ENCODE assay signal across 10 cellular contexts in genomic region chr1:32353886-32354570, GRCh38. TPM values are rescaled to one million over a fixed set of nuclear protein-coding genes. Genes with fewer than 3 reads are reported as not detected.
DNase-seq lines count a peak whose midpoint lies in the region; ATAC-seq and TF ChIP-seq lines count a peak whose summit lies in the region.
"Had no signal": no experiment of that assay in that cellular context is flagged by ENCODE, and none has a peak within 500 bp of the region (broad histone marks: within the 10 kb centered on the region; RNA-seq: fewer than 3 reads in every experiment).

No MANE protein-coding gene starts in this region.

- H3K4me3 ChIP-seq in breast epithelium (no peak overlapping the region), transverse colon (no peak overlapping the region)

- H3K27ac ChIP-seq in breast epithelium (peak overlapping the region; percentile 60 to 96), transverse colon (peak overlapping the region in 3 of 4 donors; percentile 16 to 92 (median 17))

- H3K4me1 ChIP-seq in breast epithelium (peaks cover 0 to 15% of the 10 kb centered on the region in 2 donors), transverse colon (peaks cover 15 to 27% (median 16%) of the 10 kb centered on the region in 4 donors)

- no peak for ATAC-seq in activated CD4-positive, alpha-beta T cell treated with anti-CD3 and anti-CD28 coated beads for 36 hours
- ATAC-seq in left lobe of liver, result peak; percentile 3

- H3K36me3 ChIP-seq in breast epithelium (no peaks in the 10 kb centered on the region), transverse colon (no peaks in the 10 kb centered on the region)

- TF ChIP-seq POLR2A in breast epithelium (IDR thresholded peaks at IDR 0.05) (no peak), transverse colon (IDR thresholded peaks at IDR 0.05) (no peak)

- 42 to 46% methylated on average over 2 of the region's 2 CpGs for WGBS in transverse colon (ENCODE audit: low coverage in 1 of 2), 2 donors

- TF ChIP-seq CTCF in breast epithelium (IDR thresholded peaks at IDR 0.05) (no peak), transverse colon (IDR thresholded peaks at IDR 0.05) (no peak)

- intact Hi-C loops in activated CD4-positive, alpha-beta T cell treated with anti-CD3 and anti-CD28 coated beads for 36 hours (cut with DNase I, micrococcal nuclease), result no loop called here
- intact Hi-C loops in breast epithelium (cut with DNase I; ENCODE audit: low total_unique reads), result no loop called here
- intact Hi-C loops in transverse colon (cut with DNase I; ENCODE audit: low total_unique reads), result no loop called here

- H3K27ac Mint-ChIP-seq in activated CD4-positive, alpha-beta T cell treated with anti-CD3 and anti-CD28 coated beads, Interleukin-2, amount 10 ng/mL, durations not matched to agents 7 days and 5 days, result peak overlapping the region; percentile 77
- no peak overlapping the region for H3K27ac Mint-ChIP-seq in activated CD4-positive, alpha-beta T cell treated with anti-CD3 and anti-CD28 coated beads for 36 hours

- H3K27me3 Mint-ChIP-seq in activated CD4-positive, alpha-beta T cell treated with anti-CD3 and anti-CD28 coated beads, Interleukin-2, amount 10 ng/mL, durations not matched to agents 7 days and 5 days, result no peaks in the 10 kb centered on the region
- H3K27me3 Mint-ChIP-seq in activated CD4-positive, alpha-beta T cell treated with anti-CD3 and anti-CD28 coated beads for 36 hours, result no peaks in the 10 kb centered on the region

- peaks cover 33% of the 10 kb centered on the region for H3K4me1 Mint-ChIP-seq in activated CD4-positive, alpha-beta T cell treated with anti-CD3 and anti-CD28 coated beads, Interleukin-2, amount 10 ng/mL, durations not matched to agents 7 days and 5 days
- peaks cover 18% of the 10 kb centered on the region for H3K4me1 Mint-ChIP-seq in activated CD4-positive, alpha-beta T cell treated with anti-CD3 and anti-CD28 coated beads for 36 hours

- in situ Hi-C loops in transverse colon (cut with MboI; ENCODE audit: low pct_ligation_motif_present in 1 of 4, low pct_unique_long_range_greater_than_20kb in 1 of 4, low sequenced_read_pairs in 3 of 4), result no loop called here

- peaks cover 6% of the 10 kb centered on the region for H3K36me3 Mint-ChIP-seq in activated CD4-positive, alpha-beta T cell treated with anti-CD3 and anti-CD28 coated beads, Interleukin-2, amount 10 ng/mL, durations not matched to agents 7 days and 5 days (ENCODE audit: low read depth)
- H3K36me3 Mint-ChIP-seq in activated CD4-positive, alpha-beta T cell treated with anti-CD3 and anti-CD28 coated beads for 36 hours (ENCODE audit: low read depth), result no peaks in the 10 kb centered on the region

- no peak for TF ChIP-seq EP300 in transverse colon (IDR thresholded peaks at IDR 0.05; ENCODE audit: low read depth)

- H3K27me3 ChIP-seq in breast epithelium (no peaks in the 10 kb centered on the region), transverse colon (no peaks in the 10 kb centered on the region)

- POLR2A ChIA-PET in activated CD4-positive, alpha-beta T cell treated with anti-CD3 and anti-CD28 coated beads, Interleukin-2, amount 10 ng/mL, durations not matched to agents 7 days and 5 days (lab: Charles Lee), result no interaction called here
- POLR2A ChIA-PET in activated CD4-positive, alpha-beta T cell treated with anti-CD3 and anti-CD28 coated beads for 36 hours (lab: Charles Lee), result interaction anchor here (1.6 kb wide), 1 partner anchor 40 kb away, joined by 6 read pairs; the partner anchor contains the start of gene BSDC1

- peaks cover 4% of the 10 kb centered on the region for H3K9me3 Mint-ChIP-seq in activated CD4-positive, alpha-beta T cell treated with anti-CD3 and anti-CD28 coated beads, Interleukin-2, amount 10 ng/mL, durations not matched to agents 7 days and 5 days
- H3K9me3 Mint-ChIP-seq in activated CD4-positive, alpha-beta T cell treated with anti-CD3 and anti-CD28 coated beads for 36 hours (ENCODE audit: low read depth), result peaks cover 2% of the 10 kb centered on the region

- no peak for DNase-seq in activated CD4-positive, alpha-beta T cell treated with anti-CD3 and anti-CD28 coated beads, Interleukin-2, amount 10 ng/mL, durations not matched to agents 7 days and 5 days
- no peak for DNase-seq in activated CD4-positive, alpha-beta T cell treated with anti-CD3 and anti-CD28 coated beads for 36 hours
- DNase-seq in breast epithelium (ENCODE audit: low spot score in 2 of 2), result no peak
- DNase-seq in left lobe of liver (ENCODE audit: low spot score), result no peak
- no peak for DNase-seq in transverse colon
- no peak for DNase-seq in DMS53 (lab: John Stamatoyannopoulos, UW)
- no peak for DNase-seq in A172 (ENCODE audit: low spot score)
- DNase-seq in NCI-H1048 (lab: John Stamatoyannopoulos, UW), result no peak
- DNase-seq: activated CD4-positive, alpha-beta T cell treated with anti-CD3 and anti-CD28 coated beads for 4 hours; nucleus accumbens had no signal

- H3K9me3 ChIP-seq in breast epithelium, result no peaks in the 10 kb centered on the region
- no peaks in the 10 kb centered on the region for H3K9me3 ChIP-seq in transverse colon

- CTCF ChIA-PET in activated CD4-positive, alpha-beta T cell treated with anti-CD3 and anti-CD28 coated beads, Interleukin-2, amount 10 ng/mL, durations not matched to agents 7 days and 5 days (lab: Charles Lee), result interaction anchor here (0.7 to 1.8 kb wide), 5 partner anchors 9 to 105 kb away, joined by 3 to 10 read pairs (median 3); no protein-coding TSS in a partner anchor
- CTCF ChIA-PET in activated CD4-positive, alpha-beta T cell treated with anti-CD3 and anti-CD28 coated beads for 36 hours (lab: Charles Lee), result interaction anchor here (0.7 to 3.4 kb wide), 6 partner anchors 10 to 138 kb away, joined by 4 to 16 read pairs (median 7); partner anchors contain the start of gene MARCKSL1

- H3K4me3 Mint-ChIP-seq in activated CD4-positive, alpha-beta T cell treated with anti-CD3 and anti-CD28 coated beads, Interleukin-2, amount 10 ng/mL, durations not matched to agents 7 days and 5 days, result no peak overlapping the region
- H3K4me3 Mint-ChIP-seq in activated CD4-positive, alpha-beta T cell treated with anti-CD3 and anti-CD28 coated beads for 36 hours, result no peak overlapping the region

RNA-seq across cellular contexts. Expression of gene FAM229A, which starts 8.3 kb away (rescaled TPM):
- total RNA-seq in activated CD4-positive, alpha-beta T cell treated with anti-CD3 and anti-CD28 coated beads, Interleukin-2, amount 10 ng/mL, durations not matched to agents 7 days and 5 days, result 1 to 10 TPM; 8.2 to 8.5 TPM
- total RNA-seq in activated CD4-positive, alpha-beta T cell treated with anti-CD3 and anti-CD28 coated beads for 36 hours, result 1 to 10 TPM; 3.1 to 3.3 TPM
- total RNA-seq in breast epithelium (10 to 100 TPM in 2 of 3 donors, 1 to 10 TPM in 1; 8.8 to 15.8 (median 10.2) TPM), left lobe of liver (10.0 TPM), transverse colon (10 to 100 TPM; 12.1 to 59.1 (median 21.1) TPM)
- total RNA-seq in A172 (2014; rRNA removed; shearing (Covaris generic)), result 0.34 and 0.45 TPM in 2 replicates

RNA-seq across cellular contexts. Expression of gene TSSK3, which starts 8.3 kb away (rescaled TPM):
- total RNA-seq in activated CD4-positive, alpha-beta T cell treated with anti-CD3 and anti-CD28 coated beads, Interleukin-2, amount 10 ng/mL, durations not matched to agents 7 days and 5 days, result 1 to 10 TPM; 1.5 to 2.2 TPM
- 1 to 10 TPM in 1 of 2 experiments, under 1 TPM in 1; 0.76 to 1.6 TPM for total RNA-seq in activated CD4-positive, alpha-beta T cell treated with anti-CD3 and anti-CD28 coated beads for 36 hours
- total RNA-seq in breast epithelium (1 to 10 TPM; 1.4 to 3.9 (median 3.4) TPM), left lobe of liver (1.6 TPM), transverse colon (1 to 10 TPM in 2 of 4 donors, not detected in 2; 1.3 to 1.4 TPM)
- total RNA-seq in A172 (2014; rRNA removed; shearing (Covaris generic)), result 0.24 TPM in 1 of 2 replicates, not detected in the other

RNA-seq across cellular contexts. Expression of gene MARCKSL1, which starts 18.0 kb away (rescaled TPM):
- 10 to 100 TPM; 31.0 to 31.6 TPM for total RNA-seq in activated CD4-positive, alpha-beta T cell treated with anti-CD3 and anti-CD28 coated beads, Interleukin-2, amount 10 ng/mL, durations not matched to agents 7 days and 5 days
- total RNA-seq in activated CD4-positive, alpha-beta T cell treated with anti-CD3 and anti-CD28 coated beads for 36 hours, result 10 to 100 TPM; 27.0 to 29.3 TPM
- total RNA-seq in breast epithelium (10 to 100 TPM; 33.4 to 82.8 (median 47.9) TPM), left lobe of liver (13.6 TPM), transverse colon (10 to 100 TPM; 40.0 to 62.8 (median 53.0) TPM)
- total RNA-seq in A172 (2014; rRNA removed; shearing (Covaris generic)), result 91.0 and 91.1 TPM in 2 replicates

RNA-seq across cellular contexts. Expression of gene BSDC1, which starts 40.2 kb away (rescaled TPM):
- 10 to 100 TPM; 42.9 to 44.6 TPM for total RNA-seq in activated CD4-positive, alpha-beta T cell treated with anti-CD3 and anti-CD28 coated beads, Interleukin-2, amount 10 ng/mL, durations not matched to agents 7 days and 5 days
- 10 to 100 TPM; 29.4 to 36.9 TPM for total RNA-seq in activated CD4-positive, alpha-beta T cell treated with anti-CD3 and anti-CD28 coated beads for 36 hours
- total RNA-seq in breast epithelium (100 to 1,000 TPM in 1 of 3 donors, 10 to 100 TPM in 2; 86.9 to 123 (median 95.1) TPM), left lobe of liver (58.6 TPM), transverse colon (100 to 1,000 TPM in 3 of 4 donors, 10 to 100 TPM in 1; 94.8 to 140 (median 117) TPM)
- total RNA-seq in A172 (2014; rRNA removed; shearing (Covaris generic)), result 40.6 and 53.1 TPM in 2 replicates
